In the genomic region with DNA sequence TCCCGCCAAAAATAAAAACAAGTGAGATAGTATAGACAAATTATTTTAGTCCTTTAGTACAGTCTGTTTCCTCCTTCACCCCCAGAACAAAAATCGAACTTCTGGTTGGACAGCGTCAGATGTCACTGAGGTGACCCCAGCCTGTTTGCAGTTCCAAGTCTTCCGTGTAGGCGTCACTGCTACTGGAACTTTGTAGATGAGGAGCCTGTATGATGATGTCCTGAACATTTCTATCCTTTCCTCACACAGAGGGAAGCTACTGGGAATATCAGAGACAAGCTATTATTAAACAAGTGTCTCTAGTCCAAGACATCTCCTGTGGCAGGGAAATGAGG, we compare ENCODE assay signal across 8 cellular contexts. TPM values are rescaled to one million over a fixed set of nuclear protein-coding genes. Genes with fewer than 3 reads are reported as not detected.
DNase-seq lines count a peak whose midpoint lies in the region; ATAC-seq and TF ChIP-seq lines count a peak whose summit lies in the region.

No MANE protein-coding gene starts in this region.

- H3K9me3 ChIP-seq in left ventricle myocardium inferior (replicated peaks), result no peaks in the 10 kb centered on the region

- intact Hi-C loops in activated CD4-positive, alpha-beta memory T cell treated with anti-CD3 and anti-CD28 coated beads for 36 hours (cut with micrococcal nuclease), result loop anchor here (5.0 kb wide), 1 partner anchor 93 kb away; a partner anchor contains a TSS
- intact Hi-C loops in left ventricle myocardium inferior (cut with micrococcal nuclease), result no loop called here

- H3K4me3 Mint-ChIP-seq in activated CD4-positive, alpha-beta memory T cell treated with anti-CD3 and anti-CD28 coated beads for 36 hours, result peak overlapping the region; percentile 85

- peak overlapping the region; percentile 87 for H3K27ac Mint-ChIP-seq in activated CD4-positive, alpha-beta memory T cell treated with anti-CD3 and anti-CD28 coated beads for 36 hours

- H3K27me3 ChIP-seq in left ventricle myocardium inferior (ENCODE audit: low read depth), result no peaks in the 10 kb centered on the region

- H3K27ac ChIP-seq in left ventricle myocardium inferior (replicated peaks), result peak overlapping the region; percentile 99

- POLR2A ChIA-PET in activated CD4-positive, alpha-beta memory T cell treated with anti-CD3 and anti-CD28 coated beads for 36 hours (lab: Charles Lee), result interaction anchor here (0.9 to 2.8 kb wide), 10 partner anchors 8 to 356 kb away, joined by 3 to 26 read pairs (median 4); a partner anchor contains a TSS

- H3K9me3 Mint-ChIP-seq in activated CD4-positive, alpha-beta memory T cell treated with anti-CD3 and anti-CD28 coated beads for 36 hours, result no peaks in the 10 kb centered on the region

- H3K36me3 ChIP-seq in left ventricle myocardium inferior, result peaks cover under 1% of the 10 kb centered on the region

- peaks cover 53% of the 10 kb centered on the region for H3K4me1 Mint-ChIP-seq in activated CD4-positive, alpha-beta memory T cell treated with anti-CD3 and anti-CD28 coated beads for 36 hours (ENCODE audit: low read depth)

- H3K4me3 ChIP-seq in left ventricle myocardium inferior, result peak overlapping the region; percentile 89
- peak overlapping the region; percentile 77 for H3K4me3 ChIP-seq in skeletal muscle cell (ENCODE audit: low read depth, low read length)

- no peaks in the 10 kb centered on the region for H3K36me3 Mint-ChIP-seq in activated CD4-positive, alpha-beta memory T cell treated with anti-CD3 and anti-CD28 coated beads for 36 hours

- no peak for ATAC-seq in HG03442 (IDR thresholded peaks at IDR 0.05; ENCODE audit: unreplicated experiment)

- peaks cover 91% of the 10 kb centered on the region for H3K4me1 ChIP-seq in left ventricle myocardium inferior

- DNase-seq in Ammon's horn (ENCODE audit: low spot score), result peak; percentile 42
- peak; percentile 78 for DNase-seq in HT-29 (ENCODE audit: low spot score)
- DNase-seq in activated CD4-positive, alpha-beta memory T cell treated with anti-CD3 and anti-CD28 coated beads for 36 hours, result no peak
- no peak for DNase-seq in left ventricle myocardium inferior
- no peak for DNase-seq in skeletal muscle cell (ENCODE audit: low read depth)
- DNase-seq in GM13977 (ENCODE audit: low spot score), result no peak
- no peak for DNase-seq in DMS79 (lab: John Stamatoyannopoulos, UW)

- TF ChIP-seq CTCF in left ventricle myocardium inferior (IDR thresholded peaks at IDR 0.05; ENCODE audit: borderline replicate concordance), result no peak
- TF ChIP-seq CTCF in GM13977 (IDR thresholded peaks at IDR 0.05; ENCODE audit: extremely low read depth, insufficient read depth, missing control alignments), result no peak

- H3K27me3 Mint-ChIP-seq in activated CD4-positive, alpha-beta memory T cell treated with anti-CD3 and anti-CD28 coated beads for 36 hours, result no peaks in the 10 kb centered on the region

- CTCF ChIA-PET in activated CD4-positive, alpha-beta memory T cell treated with anti-CD3 and anti-CD28 coated beads for 36 hours (lab: Charles Lee), result interaction anchor here (0.6 to 2.4 kb wide), 6 partner anchors 8 to 96 kb away, joined by 3 to 26 read pairs (median 4); no protein-coding TSS in a partner anchor

- in situ Hi-C loops in GM13977 (cut with MboI; ENCODE audit: low pct_unique_long_range_greater_than_20kb, low sequenced_read_pairs, unreplicated experiment), result no loop called here

RNA-seq across cellular contexts. Expression of a gene that starts 0.9 kb away (rescaled TPM):
- total RNA-seq in HT-29 (2014; rRNA removed; shearing (Covaris generic)), result 39.5 and 47.5 TPM in 2 replicates
- total RNA-seq in activated CD4-positive, alpha-beta memory T cell treated with anti-CD3 and anti-CD28 coated beads for 36 hours, result 10 to 100 TPM; 26.8 to 29.8 TPM
- total RNA-seq in left ventricle myocardium inferior, result 77.2 TPM

RNA-seq across cellular contexts. Expression of a gene that starts 18.1 kb away (rescaled TPM):
- total RNA-seq in HT-29 (2014; rRNA removed; shearing (Covaris generic)), result 404 and 436 TPM in 2 replicates
- 100 to 1,000 TPM; 325 to 326 TPM for total RNA-seq in activated CD4-positive, alpha-beta memory T cell treated with anti-CD3 and anti-CD28 coated beads for 36 hours
- total RNA-seq in left ventricle myocardium inferior, result 92.4 TPM

RNA-seq across cellular contexts. Expression of a gene that starts 33.8 kb away (rescaled TPM):
- 37.6 and 45.5 TPM in 2 replicates for total RNA-seq in HT-29 (2014; rRNA removed; shearing (Covaris generic))
- under 1 TPM; 0.29 to 0.36 TPM for total RNA-seq in activated CD4-positive, alpha-beta memory T cell treated with anti-CD3 and anti-CD28 coated beads for 36 hours
- total RNA-seq in left ventricle myocardium inferior, result 43.2 TPM

Comparison
In these comparisons a context has a peak if more than half of its experiments do, and no peak if none do; other contexts are left out.
1. DNase-seq: peak in Ammon's horn (single experiment) and HT-29 (single experiment); none in activated CD4-positive, alpha-beta memory T cell treated with anti-CD3 and anti-CD28 coated beads for 36 hours (single experiment), left ventricle myocardium inferior (single experiment), skeletal muscle cell (single experiment), GM13977 (single experiment) and DMS79 (single experiment).
2. RNA of a gene that starts 33.8 kb away (total RNA-seq): 43.2 TPM in left ventricle myocardium inferior (single experiment) and 37.6 to 45.5 TPM in HT-29; 0.29 to 0.36 TPM in activated CD4-positive, alpha-beta memory T cell treated with anti-CD3 and anti-CD28 coated beads for 36 hours; every median in the first group is over 10 times any median in the second.